Comparison of ENCODE assay signal across 9 cellular contexts in the genomic region with DNA sequence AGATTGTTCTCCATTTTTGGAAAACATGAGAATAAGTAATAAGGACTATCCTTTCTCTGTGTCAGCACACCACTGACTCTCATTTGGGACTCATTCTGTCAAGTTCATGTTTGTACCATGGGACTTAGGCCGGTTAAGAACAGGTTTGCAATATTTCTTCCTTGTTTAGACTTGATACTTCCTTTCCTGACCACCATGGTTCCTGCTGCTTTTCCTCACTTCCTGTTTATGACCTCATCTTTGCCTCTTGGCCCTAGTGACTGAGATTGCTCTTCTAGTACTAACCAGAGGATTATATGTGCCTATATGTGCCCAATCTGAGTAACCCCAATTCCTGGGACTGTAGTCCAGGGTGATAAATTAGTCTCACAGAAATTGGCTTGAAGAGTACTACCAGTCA. TPM values are rescaled to one million over a fixed set of nuclear protein-coding genes. Genes with fewer than 3 reads are reported as not detected.
A peak's percentile ranks its signal among the peaks of the same experiment; 100 is the strongest.
DNase-seq lines count a peak whose midpoint lies in the region; ATAC-seq, FAIRE-seq and TF ChIP-seq lines count a peak whose summit lies in the region.
"Had no signal": no experiment of that assay in that cellular context is flagged by ENCODE, and none has a peak within 500 bp of the region (broad histone marks: within the 10 kb centered on the region; RNA-seq: fewer than 3 reads in every experiment).

No MANE protein-coding gene starts in this region.

- H3K79me2 ChIP-seq in astrocyte (ENCODE audit: insufficient read depth, low read length) = no peaks in the 10 kb centered on the region

- peaks cover 18% of the 10 kb centered on the region for H3K4me1 Mint-ChIP-seq in astrocyte (ENCODE audit: low read depth, unreplicated experiment)

- DNase-seq in AML-193 (lab: John Stamatoyannopoulos, UW) = peak; percentile 40 to 68
- DNase-seq in LHCN-M2 (ENCODE audit: low read depth) = peak; percentile 28
- DNase-seq in astrocyte (ENCODE audit: low read depth) = no peak
- DNase-seq in NCI-H2107 (lab: John Stamatoyannopoulos, UW) = no peak
- no peak for DNase-seq in G401 (ENCODE audit: low spot score)
- DNase-seq: stimulated activated CD4-positive, alpha-beta T cell treated with anti-CD3 and anti-CD28 coated beads, Interleukin-15, amount 100 ng/mL, for 24 hours had no signal

- peaks cover 14% of the 10 kb centered on the region for H3K4me1 ChIP-seq in astrocyte (ENCODE audit: insufficient read depth, low read length)

- in situ Hi-C loops in G401 (cut with HindIII; ENCODE audit: low sequenced_read_pairs) = no loop called here

- no peak overlapping the region for H3K27ac ChIP-seq in astrocyte (ENCODE audit: low read depth, low read length)

- no peak for FAIRE-seq in astrocyte (lab: Jason Lieb, UNC)

- H2AFZ ChIP-seq in astrocyte (ENCODE audit: low read depth, low read length) = peak overlapping the region; percentile 35

- peak; percentile 41 for ATAC-seq in GM18909 (IDR thresholded peaks at IDR 0.05; ENCODE audit: poor library complexity, unreplicated experiment)
- ATAC-seq in HG03457 (IDR thresholded peaks at IDR 0.05; ENCODE audit: unreplicated experiment) = no peak
- ATAC-seq in HG03469 (IDR thresholded peaks at IDR 0.05; ENCODE audit: unreplicated experiment) = no peak

- H3K36me3 Mint-ChIP-seq in astrocyte (ENCODE audit: low read depth, unreplicated experiment) = no peaks in the 10 kb centered on the region

- no peak for TF ChIP-seq CTCF in astrocyte (IDR thresholded peaks at IDR 0.05; ENCODE audit: insufficient read depth, low read depth, low read length)

- H3K4me3 Mint-ChIP-seq in astrocyte (ENCODE audit: unreplicated experiment) = no peak overlapping the region

- no peaks in the 10 kb centered on the region for H3K36me3 ChIP-seq in astrocyte (ENCODE audit: insufficient read depth, low read length)

- H3K27ac Mint-ChIP-seq in astrocyte (ENCODE audit: unreplicated experiment) = no peak overlapping the region

- no peaks in the 10 kb centered on the region for H3K9me3 ChIP-seq in astrocyte (ENCODE audit: insufficient read depth, low read depth, low read length)

- H3K4me2 ChIP-seq in astrocyte (ENCODE audit: low read length) = no peak overlapping the region

- H4K20me1 ChIP-seq in astrocyte (ENCODE audit: insufficient read depth, low read length) = no peaks in the 10 kb centered on the region

- H3K9me3 Mint-ChIP-seq in astrocyte (ENCODE audit: unreplicated experiment) = no peaks in the 10 kb centered on the region

- no peaks in the 10 kb centered on the region for H3K27me3 Mint-ChIP-seq in astrocyte (ENCODE audit: low read depth, unreplicated experiment)

- H3K9ac ChIP-seq in astrocyte (ENCODE audit: low read length) = no peak overlapping the region

- no peaks in the 10 kb centered on the region for H3K27me3 ChIP-seq in astrocyte (ENCODE audit: insufficient read depth, low read length)

- H3K4me3 ChIP-seq in astrocyte (ENCODE audit: insufficient read depth, low read depth, low read length) = no peak overlapping the region

RNA-seq across cellular contexts. Expression of gene NDFIP2, which starts 32.5 kb away (rescaled TPM):
- total RNA-seq in LHCN-M2 (2014; rRNA removed) (39.7 and 44.1 TPM in 2 replicates), astrocyte (79.1 and 90.5 TPM in 2 replicates)
- 29.1 TPM for polyA plus RNA-seq in LHCN-M2 (2012)
- 15.4 and 17.5 TPM in 2 replicates for total RNA-seq in G401 (2014; rRNA removed; shearing (Covaris generic))

RNA-seq across cellular contexts. Expression of gene RBM26, which starts 42.4 kb away (rescaled TPM):
- total RNA-seq in LHCN-M2 (2014; rRNA removed) (30.1 and 33.1 TPM in 2 replicates), astrocyte (38.5 and 42.6 TPM in 2 replicates)
- 10.1 TPM for polyA plus RNA-seq in LHCN-M2 (2012)
- 20.7 and 30.9 TPM in 2 replicates for total RNA-seq in G401 (2014; rRNA removed; shearing (Covaris generic))

Comparison
In these comparisons a context has a peak if more than half of its experiments do, and no peak if none do; other contexts are left out.
1. DNase-seq: peak in AML-193 (2 of 2) and LHCN-M2 (single experiment); none in astrocyte (single experiment), NCI-H2107 (single experiment) and G401 (single experiment).